Comparison of ENCODE assay signal across 1 cellular context in the genomic region with DNA sequence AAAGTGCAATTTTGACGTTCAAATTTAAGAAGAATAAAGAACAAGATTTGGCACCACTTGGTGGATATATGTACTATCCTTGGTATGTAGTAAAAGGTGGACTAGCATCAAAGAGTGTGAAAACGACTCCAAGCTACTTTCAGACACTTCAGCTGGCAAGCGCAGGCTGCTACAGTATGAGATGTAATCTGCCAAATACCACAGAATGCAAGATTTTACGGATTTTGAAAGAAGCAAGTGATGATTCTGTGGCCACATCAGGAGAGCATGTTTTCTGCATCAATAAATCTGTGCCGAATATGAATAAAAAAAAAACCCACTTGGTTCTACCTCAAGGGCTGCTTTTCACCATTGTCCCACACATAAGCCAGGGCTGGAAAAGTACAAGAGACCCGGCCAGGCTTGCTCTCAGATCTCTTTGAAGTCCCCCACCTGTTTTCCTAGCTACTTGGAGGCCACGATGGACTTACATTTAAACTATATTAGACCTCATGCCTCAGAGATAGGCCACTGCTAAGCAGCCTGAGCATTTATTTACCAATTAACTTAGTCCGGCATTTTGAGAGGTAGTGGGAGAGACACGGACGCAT.
TF ChIP-seq lines count a peak whose summit lies in the region.

No MANE protein-coding gene starts in this region.

TF ChIP-seq in HepG2, 621 proteins besides CTCF, POLR2A, EP300 and RAD21:
- TF ChIP-seq ZMYM3 (CRISPR knock-in tag; IDR thresholded peaks at IDR 0.05), result no peak
- no peak for TF ChIP-seq MZF1 (CRISPR knock-in tag; IDR thresholded peaks at IDR 0.05; ENCODE audit: borderline replicate concordance)
- TF ChIP-seq NKX3-1 (CRISPR knock-in tag; IDR thresholded peaks at IDR 0.05), result no peak
- no peak for TF ChIP-seq ETV6 (CRISPR knock-in tag; conservative IDR thresholded peaks at IDR 0.05)
- TF ChIP-seq, protein P1, sequence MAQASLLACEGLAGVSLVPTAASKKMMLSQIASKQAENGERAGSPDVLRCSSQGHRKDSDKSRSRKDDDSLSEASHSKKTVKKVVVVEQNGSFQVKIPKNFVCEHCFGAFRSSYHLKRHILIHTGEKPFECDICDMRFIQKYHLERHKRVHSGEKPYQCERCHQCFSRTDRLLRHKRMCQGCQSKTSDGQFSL (CRISPR knock-in tag; IDR thresholded peaks at IDR 0.05), result no peak
